ENCODE assay signal across 8 cellular contexts in the genomic region with DNA sequence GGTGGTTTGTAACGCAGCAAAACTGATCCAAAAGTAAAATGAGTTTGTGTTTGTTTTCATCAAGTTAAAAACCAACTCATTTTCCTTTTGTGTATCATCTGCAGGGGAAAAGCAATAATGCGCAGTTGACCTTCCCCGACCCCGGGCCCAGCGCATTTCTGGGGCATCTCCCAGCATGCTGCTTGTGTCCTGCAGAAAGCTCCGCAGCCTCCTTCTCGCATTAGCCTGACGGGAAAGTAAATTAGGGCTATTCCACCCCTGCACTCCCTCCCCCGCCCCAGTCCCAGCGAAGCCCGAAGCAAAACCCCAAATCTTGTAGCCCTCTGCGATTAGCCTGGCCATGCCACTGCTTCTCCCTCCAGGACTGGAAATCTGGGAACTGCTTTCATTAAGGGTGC.
DNase-seq lines count a peak whose midpoint lies in the region; ATAC-seq and TF ChIP-seq lines count a peak whose summit lies in the region.

No MANE protein-coding gene starts in this region.

- H3K79me2 ChIP-seq in OCI-LY3 (ENCODE audit: low read length) (no peaks in the 10 kb centered on the region), trophoblast cell (ENCODE audit: control insufficient read depth, insufficient read depth, low read length, poor library complexity) (peaks cover 1% of the 10 kb centered on the region)

- intact Hi-C loops in esophagus squamous epithelium (cut with DNase I), result no loop called here

- DNase-seq in AG10803 (ENCODE audit: low read depth), result no peak
- no peak for DNase-seq in esophagus squamous epithelium (lab: John Stamatoyannopoulos, UW)
- DNase-seq in trophoblast cell, result no peak
- no peak for DNase-seq in A172 (ENCODE audit: low spot score)
- DNase-seq in HT-29 (ENCODE audit: low spot score), result no peak
- no peak for DNase-seq in NCI-H226

- H4K91ac ChIP-seq in trophoblast cell (ENCODE audit: low read depth, low read length), result peak overlapping the region; percentile 81

- H2AK5ac ChIP-seq in trophoblast cell (ENCODE audit: low read length), result peak overlapping the region; percentile 76

- H3K4me3 ChIP-seq in AG10803 (ENCODE audit: low read length) (peak overlapping the region; percentile 58; the same call in 1 of the 2 replicates), OCI-LY3 (ENCODE audit: low read length) (peak overlapping the region; percentile 80), esophagus squamous epithelium (peak overlapping the region in 3 of 4 donors; percentile 13 to 59 (median 34)), trophoblast cell (ENCODE audit: low read depth, low read length) (no peak overlapping the region)

- no peaks in the 10 kb centered on the region for H4K20me1 ChIP-seq in OCI-LY3 (ENCODE audit: insufficient read depth, low read length)

- TF ChIP-seq POLR2A in esophagus squamous epithelium (IDR thresholded peaks at IDR 0.05), result no peak

- no peaks in the 10 kb centered on the region for H3K27me3 ChIP-seq in OCI-LY3 (ENCODE audit: low read depth, low read length)
- no peaks in the 10 kb centered on the region for H3K27me3 ChIP-seq in esophagus squamous epithelium
- H3K27me3 ChIP-seq in trophoblast cell (ENCODE audit: insufficient read depth, low read length), result no peaks in the 10 kb centered on the region

- no peaks in the 10 kb centered on the region for H3K9me3 ChIP-seq in OCI-LY3 (ENCODE audit: insufficient read depth, low read length)
- no peaks in the 10 kb centered on the region for H3K9me3 ChIP-seq in esophagus squamous epithelium
- H3K9me3 ChIP-seq in trophoblast cell (ENCODE audit: insufficient read depth, low read depth, low read length), result no peaks in the 10 kb centered on the region

- no peak overlapping the region for H3K14ac ChIP-seq in trophoblast cell (ENCODE audit: low read length)

- ATAC-seq in HG03439 (IDR thresholded peaks at IDR 0.05; ENCODE audit: unreplicated experiment), result no peak

- no peak overlapping the region for H2BK5ac ChIP-seq in trophoblast cell (ENCODE audit: low read depth, low read length, poor library complexity)

- no peak overlapping the region for H3K23ac ChIP-seq in trophoblast cell (ENCODE audit: low read length)

- no peak overlapping the region for H3K9ac ChIP-seq in OCI-LY3 (ENCODE audit: low read length)
- H3K9ac ChIP-seq in trophoblast cell (ENCODE audit: low read length), result no peak overlapping the region

- peak overlapping the region; percentile 83 for H4K12ac ChIP-seq in trophoblast cell (ENCODE audit: low read depth, low read length)

- H2AFZ ChIP-seq in OCI-LY3 (ENCODE audit: low read depth, low read length) (peak overlapping the region; percentile 56; the same call in 1 of the 2 replicates), trophoblast cell (ENCODE audit: insufficient read depth, low read length, poor library complexity) (peak overlapping the region; percentile 99)

- peak overlapping the region; percentile 83 for H4K8ac ChIP-seq in trophoblast cell (ENCODE audit: low read depth, low read length)

- no peak overlapping the region for H3K18ac ChIP-seq in trophoblast cell (ENCODE audit: low read length)

- H3K4me1 ChIP-seq in OCI-LY3 (ENCODE audit: low read length), result peaks cover 22% of the 10 kb centered on the region
- peaks cover 6 to 14% (median 7%) of the 10 kb centered on the region in 3 donors for H3K4me1 ChIP-seq in esophagus squamous epithelium
- peaks cover 18% of the 10 kb centered on the region in 2 experiments for H3K4me1 ChIP-seq in trophoblast cell (ENCODE audit: control insufficient read depth in 1 of 2, insufficient read depth in 2 of 2, low read length in 2 of 2)

- TF ChIP-seq CTCF in AG10803 (conservative IDR thresholded peaks at IDR 0.05; ENCODE audit: low read length) (no peak), OCI-LY3 (IDR thresholded peaks at IDR 0.05; ENCODE audit: low read depth, low read length) (no peak), esophagus squamous epithelium (IDR thresholded peaks at IDR 0.05) (no peak)

- H3K4me2 ChIP-seq in OCI-LY3 (ENCODE audit: low read length) (peak overlapping the region; percentile 83), trophoblast cell (ENCODE audit: low read length) (peak overlapping the region; percentile 84)

- no peaks in the 10 kb centered on the region for H3K36me3 ChIP-seq in OCI-LY3 (replicated peaks; ENCODE audit: low read depth, low read length)
- no peaks in the 10 kb centered on the region for H3K36me3 ChIP-seq in esophagus squamous epithelium
- H3K36me3 ChIP-seq in trophoblast cell (ENCODE audit: control insufficient read depth in 1 of 2, insufficient read depth in 2 of 2, low read length in 2 of 2), result no peaks in the 10 kb centered on the region

- H3K79me1 ChIP-seq in trophoblast cell (ENCODE audit: low read length), result peaks cover 17% of the 10 kb centered on the region

- peak overlapping the region; percentile 94 for H2BK120ac ChIP-seq in trophoblast cell (ENCODE audit: insufficient read depth, low read length, poor library complexity)

- 76 to 84% methylated on average over 9 to 10 of the region's 12 CpGs for WGBS in esophagus squamous epithelium, 2 donors
- WGBS in trophoblast cell (ENCODE audit: extremely low coverage, insufficient coverage, insufficient read length), result no CpG with 5 or more reads among the region's 12 CpGs

- peak overlapping the region; percentile 85 for H2BK12ac ChIP-seq in trophoblast cell (ENCODE audit: low read length)

- H3K27ac ChIP-seq in OCI-LY3 (ENCODE audit: low read length), result no peak overlapping the region
- peak overlapping the region in 2 of 4 donors; percentile 56 to 64 for H3K27ac ChIP-seq in esophagus squamous epithelium
- no peak overlapping the region for H3K27ac ChIP-seq in trophoblast cell (ENCODE audit: low read depth, low read length)

- H3K4ac ChIP-seq in trophoblast cell (ENCODE audit: low read depth, low read length), result no peak overlapping the region
